Comparison of ENCODE assay signal across 1 cellular context in the genomic region with DNA sequence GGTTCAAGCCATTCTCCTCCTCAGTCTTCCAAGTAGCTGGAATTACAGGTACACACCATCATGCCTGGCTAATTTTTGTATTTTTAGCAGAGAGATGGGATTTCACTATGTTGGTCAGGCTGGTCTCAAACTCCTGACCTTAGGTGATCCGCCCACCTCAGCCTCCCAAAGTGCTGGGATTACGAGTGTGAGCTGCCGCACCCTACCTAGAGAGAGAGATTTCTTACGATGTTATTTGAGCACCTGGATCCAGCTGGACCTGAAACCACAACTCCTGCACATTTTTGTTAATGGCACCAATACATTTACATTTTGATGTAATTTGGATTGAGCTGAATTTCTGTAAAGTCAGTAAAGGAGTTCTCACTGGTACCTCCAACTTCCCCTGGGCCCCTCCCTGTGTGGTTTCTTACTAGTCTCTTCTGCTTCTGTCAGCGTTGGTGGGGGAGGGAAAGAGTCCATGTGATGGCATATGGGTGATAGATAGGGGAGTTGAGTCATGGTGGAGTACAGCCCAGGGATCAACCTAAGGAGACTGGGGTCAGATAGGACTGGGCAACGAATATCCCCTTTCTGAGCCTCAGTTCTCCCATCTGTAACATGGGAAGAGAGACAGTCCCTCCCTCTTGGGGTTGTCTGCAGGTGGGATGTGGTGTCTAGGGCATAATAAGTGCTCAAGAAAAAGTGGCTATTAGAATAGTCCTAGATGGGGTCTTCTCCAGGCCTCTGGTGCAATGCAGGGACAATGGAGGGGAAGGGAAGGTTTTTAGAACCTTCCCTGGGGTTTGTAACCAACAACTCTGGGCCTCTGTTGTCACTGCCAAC.
TF ChIP-seq lines count a peak whose summit lies in the region.

No MANE protein-coding gene starts in this region.

TF ChIP-seq in K562, 482 proteins besides CTCF, POLR2A, EP300 and RAD21 (continued from another document and continues in another):
- TF ChIP-seq, protein P1, sequence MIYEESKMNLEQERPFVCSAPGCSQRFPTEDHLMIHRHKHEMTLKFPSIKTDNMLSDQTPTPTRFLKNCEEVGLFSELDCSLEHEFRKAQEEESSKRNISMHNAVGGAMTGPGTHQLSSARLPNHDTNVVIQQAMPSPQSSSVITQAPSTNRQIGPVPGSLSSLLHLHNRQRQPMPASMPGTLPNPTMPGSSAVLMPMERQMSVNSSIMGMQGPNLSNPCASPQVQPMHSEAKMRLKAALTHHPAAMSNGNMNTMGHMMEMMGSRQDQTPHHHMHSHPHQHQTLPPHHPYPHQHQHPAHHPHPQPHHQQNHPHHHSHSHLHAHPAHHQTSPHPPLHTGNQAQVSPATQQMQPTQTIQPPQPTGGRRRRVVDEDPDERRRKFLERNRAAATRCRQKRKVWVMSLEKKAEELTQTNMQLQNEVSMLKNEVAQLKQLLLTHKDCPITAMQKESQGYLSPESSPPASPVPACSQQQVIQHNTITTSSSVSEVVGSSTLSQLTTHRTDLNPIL (CRISPR knock-in tag; IDR thresholded peaks at IDR 0.05) = no peak
- TF ChIP-seq ETV5 (CRISPR knock-in tag; IDR thresholded peaks at IDR 0.05; ENCODE audit: low read depth) (no peak), KHSRP (IDR thresholded peaks at IDR 0.05) (no peak), TOE1 (IDR thresholded peaks at IDR 0.05; ENCODE audit: borderline replicate concordance) (peak; percentile 75; the same call in 1 of the 2 replicates), TOE1 (CRISPR knock-in tag; IDR thresholded peaks at IDR 0.05; ENCODE audit: borderline replicate concordance, low read depth) (no peak), ZNF436 (CRISPR knock-in tag; IDR thresholded peaks at IDR 0.05) (no peak), ZNF589 (CRISPR knock-in tag; IDR thresholded peaks at IDR 0.05; ENCODE audit: low read depth) (no peak), ZBTB17 (CRISPR knock-in tag; IDR thresholded peaks at IDR 0.05) (no peak), ZKSCAN3 (CRISPR knock-in tag; IDR thresholded peaks at IDR 0.05) (no peak), HDAC6 (IDR thresholded peaks at IDR 0.05; ENCODE audit: low read depth, low read length) (no peak), ZNF785 (CRISPR knock-in tag; IDR thresholded peaks at IDR 0.05) (no peak), ELF2 (CRISPR knock-in tag; IDR thresholded peaks at IDR 0.05) (no peak), ZFP30 (CRISPR knock-in tag; IDR thresholded peaks at IDR 0.05; ENCODE audit: borderline replicate concordance) (no peak), SUPT5H (IDR thresholded peaks at IDR 0.05) (peak; percentile 42; the same call in 1 of the 2 replicates), SMC3 (conservative IDR thresholded peaks at IDR 0.05; ENCODE audit: insufficient read depth, low read depth, low read length) (no peak), YY1 (IDR thresholded peaks at IDR 0.05; ENCODE audit: borderline replicate concordance in 1 of 3, control insufficient read depth in 1 of 3, extremely low read depth in 1 of 3, insufficient read depth in 3 of 3, insufficient read length in 1 of 3, insufficient replicate concordance in 2 of 3, low read depth in 1 of 3, low read length in 2 of 3) (peak in 1 of 3 experiments; percentile 42), NELFE (IDR thresholded peaks at IDR 0.05; ENCODE audit: insufficient read depth, insufficient read length) (no peak), SAFB (IDR thresholded peaks at IDR 0.05; ENCODE audit: borderline replicate concordance, low read depth, low read length) (no peak), HOXB6 (CRISPR knock-in tag; IDR thresholded peaks at IDR 0.05; ENCODE audit: borderline replicate concordance) (no peak), ZNF263 (CRISPR knock-in tag; IDR thresholded peaks at IDR 0.05; ENCODE audit: borderline replicate concordance) (no peak), MYNN (IDR thresholded peaks at IDR 0.05) (peak; percentile 75; the same call in 1 of the 2 replicates), MYNN (CRISPR knock-in tag; IDR thresholded peaks at IDR 0.05) (no peak), CHD4 (IDR thresholded peaks at IDR 0.05; ENCODE audit: insufficient read depth, insufficient replicate concordance, low read depth, low read length, poor library complexity, severe bottlenecking) (no peak), HDAC8 (tag; IDR thresholded peaks at IDR 0.05) (no peak), MYC (IDR thresholded peaks at IDR 0.05; ENCODE audit: low read depth, low read length) (peak; percentile 57; the same call in 1 of the 2 replicates), MYC (CRISPR knock-in tag; IDR thresholded peaks at IDR 0.05; ENCODE audit: borderline replicate concordance, low read depth) (0 out of 2 replicates have a peak, but pooled peaks have one; percentile 51)
- TF ChIP-seq, protein P2, sequence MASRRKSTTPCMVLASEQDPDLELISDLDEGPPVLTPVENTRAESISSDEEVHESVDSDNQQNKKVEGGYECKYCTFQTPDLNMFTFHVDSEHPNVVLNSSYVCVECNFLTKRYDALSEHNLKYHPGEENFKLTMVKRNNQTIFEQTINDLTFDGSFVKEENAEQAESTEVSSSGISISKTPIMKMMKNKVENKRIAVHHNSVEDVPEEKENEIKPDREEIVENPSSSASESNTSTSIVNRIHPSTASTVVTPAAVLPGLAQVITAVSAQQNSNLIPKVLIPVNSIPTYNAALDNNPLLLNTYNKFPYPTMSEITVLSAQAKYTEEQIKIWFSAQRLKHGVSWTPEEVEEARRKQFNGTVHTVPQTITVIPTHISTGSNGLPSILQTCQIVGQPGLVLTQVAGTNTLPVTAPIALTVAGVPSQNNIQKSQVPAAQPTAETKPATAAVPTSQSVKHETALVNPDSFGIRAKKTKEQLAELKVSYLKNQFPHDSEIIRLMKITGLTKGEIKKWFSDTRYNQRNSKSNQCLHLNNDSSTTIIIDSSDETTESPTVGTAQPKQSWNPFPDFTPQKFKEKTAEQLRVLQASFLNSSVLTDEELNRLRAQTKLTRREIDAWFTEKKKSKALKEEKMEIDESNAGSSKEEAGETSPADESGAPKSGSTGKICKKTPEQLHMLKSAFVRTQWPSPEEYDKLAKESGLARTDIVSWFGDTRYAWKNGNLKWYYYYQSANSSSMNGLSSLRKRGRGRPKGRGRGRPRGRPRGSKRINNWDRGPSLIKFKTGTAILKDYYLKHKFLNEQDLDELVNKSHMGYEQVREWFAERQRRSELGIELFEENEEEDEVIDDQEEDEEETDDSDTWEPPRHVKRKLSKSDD (conservative IDR thresholded peaks at IDR 0.05; ENCODE audit: low read length) = 0 out of 2 replicates have a peak, but pooled peaks have one; percentile 53
- TF ChIP-seq, protein P3, sequence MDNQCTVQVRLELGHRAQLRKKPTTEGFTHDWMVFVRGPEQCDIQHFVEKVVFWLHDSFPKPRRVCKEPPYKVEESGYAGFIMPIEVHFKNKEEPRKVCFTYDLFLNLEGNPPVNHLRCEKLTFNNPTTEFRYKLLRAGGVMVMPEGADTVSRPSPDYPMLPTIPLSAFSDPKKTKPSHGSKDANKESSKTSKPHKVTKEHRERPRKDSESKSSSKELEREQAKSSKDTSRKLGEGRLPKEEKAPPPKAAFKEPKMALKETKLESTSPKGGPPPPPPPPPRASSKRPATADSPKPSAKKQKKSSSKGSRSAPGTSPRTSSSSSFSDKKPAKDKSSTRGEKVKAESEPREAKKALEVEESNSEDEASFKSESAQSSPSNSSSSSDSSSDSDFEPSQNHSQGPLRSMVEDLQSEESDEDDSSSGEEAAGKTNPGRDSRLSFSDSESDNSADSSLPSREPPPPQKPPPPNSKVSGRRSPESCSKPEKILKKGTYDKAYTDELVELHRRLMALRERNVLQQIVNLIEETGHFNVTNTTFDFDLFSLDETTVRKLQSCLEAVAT (IDR thresholded peaks at IDR 0.05) = peak in 1 of 2 experiments; percentile 63; a peak in 1 of 4 replicates
- TF ChIP-seq, protein P4, sequence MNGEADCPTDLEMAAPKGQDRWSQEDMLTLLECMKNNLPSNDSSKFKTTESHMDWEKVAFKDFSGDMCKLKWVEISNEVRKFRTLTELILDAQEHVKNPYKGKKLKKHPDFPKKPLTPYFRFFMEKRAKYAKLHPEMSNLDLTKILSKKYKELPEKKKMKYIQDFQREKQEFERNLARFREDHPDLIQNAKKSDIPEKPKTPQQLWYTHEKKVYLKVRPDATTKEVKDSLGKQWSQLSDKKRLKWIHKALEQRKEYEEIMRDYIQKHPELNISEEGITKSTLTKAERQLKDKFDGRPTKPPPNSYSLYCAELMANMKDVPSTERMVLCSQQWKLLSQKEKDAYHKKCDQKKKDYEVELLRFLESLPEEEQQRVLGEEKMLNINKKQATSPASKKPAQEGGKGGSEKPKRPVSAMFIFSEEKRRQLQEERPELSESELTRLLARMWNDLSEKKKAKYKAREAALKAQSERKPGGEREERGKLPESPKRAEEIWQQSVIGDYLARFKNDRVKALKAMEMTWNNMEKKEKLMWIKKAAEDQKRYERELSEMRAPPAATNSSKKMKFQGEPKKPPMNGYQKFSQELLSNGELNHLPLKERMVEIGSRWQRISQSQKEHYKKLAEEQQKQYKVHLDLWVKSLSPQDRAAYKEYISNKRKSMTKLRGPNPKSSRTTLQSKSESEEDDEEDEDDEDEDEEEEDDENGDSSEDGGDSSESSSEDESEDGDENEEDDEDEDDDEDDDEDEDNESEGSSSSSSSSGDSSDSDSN (IDR thresholded peaks at IDR 0.05; ENCODE audit: borderline replicate concordance in 1 of 2, low read depth in 2 of 2, low read length in 2 of 2) = no peak
- TF ChIP-seq, protein P5, sequence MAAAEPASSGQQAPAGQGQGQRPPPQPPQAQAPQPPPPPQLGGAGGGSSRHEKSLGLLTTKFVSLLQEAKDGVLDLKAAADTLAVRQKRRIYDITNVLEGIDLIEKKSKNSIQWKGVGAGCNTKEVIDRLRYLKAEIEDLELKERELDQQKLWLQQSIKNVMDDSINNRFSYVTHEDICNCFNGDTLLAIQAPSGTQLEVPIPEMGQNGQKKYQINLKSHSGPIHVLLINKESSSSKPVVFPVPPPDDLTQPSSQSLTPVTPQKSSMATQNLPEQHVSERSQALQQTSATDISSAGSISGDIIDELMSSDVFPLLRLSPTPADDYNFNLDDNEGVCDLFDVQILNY (CRISPR knock-in tag; IDR thresholded peaks at IDR 0.05) = no peak
- TF ChIP-seq, protein P6, sequence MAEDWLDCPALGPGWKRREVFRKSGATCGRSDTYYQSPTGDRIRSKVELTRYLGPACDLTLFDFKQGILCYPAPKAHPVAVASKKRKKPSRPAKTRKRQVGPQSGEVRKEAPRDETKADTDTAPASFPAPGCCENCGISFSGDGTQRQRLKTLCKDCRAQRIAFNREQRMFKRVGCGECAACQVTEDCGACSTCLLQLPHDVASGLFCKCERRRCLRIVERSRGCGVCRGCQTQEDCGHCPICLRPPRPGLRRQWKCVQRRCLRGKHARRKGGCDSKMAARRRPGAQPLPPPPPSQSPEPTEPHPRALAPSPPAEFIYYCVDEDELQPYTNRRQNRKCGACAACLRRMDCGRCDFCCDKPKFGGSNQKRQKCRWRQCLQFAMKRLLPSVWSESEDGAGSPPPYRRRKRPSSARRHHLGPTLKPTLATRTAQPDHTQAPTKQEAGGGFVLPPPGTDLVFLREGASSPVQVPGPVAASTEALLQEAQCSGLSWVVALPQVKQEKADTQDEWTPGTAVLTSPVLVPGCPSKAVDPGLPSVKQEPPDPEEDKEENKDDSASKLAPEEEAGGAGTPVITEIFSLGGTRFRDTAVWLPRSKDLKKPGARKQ (CRISPR knock-in tag; IDR thresholded peaks at IDR 0.05) = no peak
- TF ChIP-seq, protein P7, sequence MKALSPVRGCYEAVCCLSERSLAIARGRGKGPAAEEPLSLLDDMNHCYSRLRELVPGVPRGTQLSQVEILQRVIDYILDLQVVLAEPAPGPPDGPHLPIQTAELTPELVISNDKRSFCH (CRISPR knock-in tag; IDR thresholded peaks at IDR 0.05) = no peak
- TF ChIP-seq, protein P7 (tag; IDR thresholded peaks at IDR 0.05) = 0 out of 2 replicates have a peak, but pooled peaks have one; percentile 25
